ENCODE assay signal across 10 cellular contexts in the genomic region with DNA sequence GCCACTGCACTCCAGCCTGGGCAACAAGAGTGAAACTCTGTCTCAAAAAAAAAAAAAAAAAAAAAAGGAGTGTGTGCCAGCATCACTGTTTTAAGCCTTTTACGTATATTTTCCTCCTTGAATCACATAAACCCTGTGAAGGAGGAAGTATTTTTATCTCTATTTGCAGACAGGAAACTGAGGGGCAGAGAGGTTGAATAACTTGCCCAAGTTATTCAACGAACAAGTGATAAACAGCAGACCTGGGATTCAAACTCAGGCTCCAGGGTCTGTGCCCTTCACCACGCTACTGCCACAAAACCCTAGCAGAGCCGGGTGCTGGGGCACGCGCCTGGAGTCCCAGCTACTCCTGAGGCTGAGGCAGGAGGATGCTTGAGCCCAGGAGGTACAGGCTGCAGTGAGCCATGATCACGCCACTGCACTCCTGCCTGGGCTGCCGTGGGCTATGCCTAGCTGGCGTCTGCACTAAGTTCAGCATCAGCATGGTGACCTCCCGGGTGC.
DNase-seq lines count a peak whose midpoint lies in the region; ATAC-seq and TF ChIP-seq lines count a peak whose summit lies in the region.
"Had no signal": no experiment of that assay in that cellular context is flagged by ENCODE, and none has a peak within 500 bp of the region (broad histone marks: within the 10 kb centered on the region; RNA-seq: fewer than 3 reads in every experiment).

No MANE protein-coding gene starts in this region.

- H3K4me3 ChIP-seq in OCI-LY3 (ENCODE audit: low read length) = no peak overlapping the region

- H3K27me3 ChIP-seq in OCI-LY3 (ENCODE audit: low read depth, low read length) = peaks cover 7% of the 10 kb centered on the region; the same call in 1 of the 2 replicates

- H3K27ac ChIP-seq in OCI-LY3 (ENCODE audit: low read length) = no peak overlapping the region
- H3K27ac ChIP-seq: esophagus muscularis mucosa, KMS-11 had no signal

- no peak overlapping the region for H3K9ac ChIP-seq in OCI-LY3 (ENCODE audit: low read length)
- H3K9ac ChIP-seq: KMS-11 had no signal

- peak overlapping the region; percentile 70 for H3K4me3 Mint-ChIP-seq in activated naive CD8-positive, alpha-beta T cell
- no peak overlapping the region for H3K4me3 Mint-ChIP-seq in stimulated activated memory B cell treated with anti-CD40 and anti-IgM and Interleukin-4, amounts not matched to agents 10 μg/mL and 1 μg/mL and 100 μg/mL, for 72 hours

- H3K27ac Mint-ChIP-seq in activated naive CD8-positive, alpha-beta T cell = peak overlapping the region; percentile 85
- H3K27ac Mint-ChIP-seq in stimulated activated memory B cell treated with anti-CD40 and anti-IgM and Interleukin-4, amounts not matched to agents 10 μg/mL and 1 μg/mL and 100 μg/mL, for 72 hours = no peak overlapping the region

- no peaks in the 10 kb centered on the region for H4K20me1 ChIP-seq in OCI-LY3 (ENCODE audit: insufficient read depth, low read length)

- H3K9me3 ChIP-seq in OCI-LY3 (ENCODE audit: insufficient read depth, low read length) = no peaks in the 10 kb centered on the region
- H3K9me3 ChIP-seq: esophagus muscularis mucosa had no signal

- peaks cover 31% of the 10 kb centered on the region for H3K4me1 Mint-ChIP-seq in activated naive CD8-positive, alpha-beta T cell (ENCODE audit: low read depth)
- H3K4me1 Mint-ChIP-seq in stimulated activated memory B cell treated with anti-CD40 and anti-IgM and Interleukin-4, amounts not matched to agents 10 μg/mL and 1 μg/mL and 100 μg/mL, for 72 hours = peaks cover 10% of the 10 kb centered on the region

- H2AFZ ChIP-seq in OCI-LY3 (ENCODE audit: low read depth, low read length) = peak overlapping the region; percentile 73; the same call in 1 of the 2 replicates

- peak; percentile 58 for DNase-seq in activated T-cell treated with anti-CD3 and anti-CD28 coated beads, Interleukin-2, amount 50 U/mL, for 1 hour
- DNase-seq in activated T-cell treated with anti-CD3 and anti-CD28 coated beads for 4 hours (no peak), cerebellar cortex (ENCODE audit: low spot score) (no peak), DMS153 (lab: John Stamatoyannopoulos, UW) (no peak)

- no peaks in the 10 kb centered on the region for H3K79me2 ChIP-seq in OCI-LY3 (ENCODE audit: low read length)

- peak overlapping the region; percentile 7 for H3K4me2 ChIP-seq in OCI-LY3 (ENCODE audit: low read length)
- H3K4me2 ChIP-seq: KMS-11 had no signal

- no peaks in the 10 kb centered on the region for H3K9me3 Mint-ChIP-seq in activated naive CD8-positive, alpha-beta T cell (ENCODE audit: low read depth)
- no peaks in the 10 kb centered on the region for H3K9me3 Mint-ChIP-seq in stimulated activated memory B cell treated with anti-CD40 and anti-IgM and Interleukin-4, amounts not matched to agents 10 μg/mL and 1 μg/mL and 100 μg/mL, for 72 hours

- no peaks in the 10 kb centered on the region for H3K36me3 Mint-ChIP-seq in activated naive CD8-positive, alpha-beta T cell
- no peaks in the 10 kb centered on the region for H3K36me3 Mint-ChIP-seq in stimulated activated memory B cell treated with anti-CD40 and anti-IgM and Interleukin-4, amounts not matched to agents 10 μg/mL and 1 μg/mL and 100 μg/mL, for 72 hours

- ATAC-seq in stimulated activated memory B cell treated with anti-CD40 and anti-IgM and Interleukin-4, amounts not matched to agents 10 μg/mL and 1 μg/mL and 100 μg/mL, for 72 hours = peak; percentile 38
- no peak for ATAC-seq in HG02981 (IDR thresholded peaks at IDR 0.05; ENCODE audit: unreplicated experiment)

- TF ChIP-seq CTCF in OCI-LY3 (IDR thresholded peaks at IDR 0.05; ENCODE audit: low read depth, low read length) = no peak

- no peaks in the 10 kb centered on the region for H3K4me1 ChIP-seq in OCI-LY3 (ENCODE audit: low read length)

- H3K36me3 ChIP-seq in OCI-LY3 (replicated peaks; ENCODE audit: low read depth, low read length) = no peaks in the 10 kb centered on the region
- H3K36me3 ChIP-seq: esophagus muscularis mucosa had no signal

- H3K27me3 Mint-ChIP-seq in activated naive CD8-positive, alpha-beta T cell = no peaks in the 10 kb centered on the region
- H3K27me3 Mint-ChIP-seq in stimulated activated memory B cell treated with anti-CD40 and anti-IgM and Interleukin-4, amounts not matched to agents 10 μg/mL and 1 μg/mL and 100 μg/mL, for 72 hours = peaks cover 23% of the 10 kb centered on the region
